16 cellular contexts compared by ENCODE assay signal in the genomic region with DNA sequence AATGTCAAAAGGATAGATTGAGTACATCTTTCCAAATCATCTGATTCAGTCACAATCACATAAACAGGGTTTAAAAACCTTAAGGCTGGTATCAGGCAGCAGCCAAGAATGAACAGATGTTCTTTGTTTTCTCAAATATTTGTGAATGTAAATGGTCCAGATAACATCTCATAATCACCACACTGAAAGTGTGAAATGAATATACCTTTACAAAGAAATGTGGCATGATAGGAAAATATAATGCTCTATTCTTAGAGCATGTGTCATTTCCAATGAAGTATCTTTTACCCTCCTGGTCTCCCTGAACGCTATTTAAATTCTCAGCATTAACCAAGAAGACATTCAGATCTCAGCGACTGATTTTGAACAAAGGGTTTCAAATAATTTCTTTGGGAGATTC. TPM values are rescaled to one million over a fixed set of nuclear protein-coding genes. Genes with fewer than 3 reads are reported as not detected.
"Had no signal": no experiment of that assay in that cellular context is flagged by ENCODE, and none has a peak within 500 bp of the region (broad histone marks: within the 10 kb centered on the region; RNA-seq: fewer than 3 reads in every experiment).

No MANE protein-coding gene starts in this region.

- H3K4me3 ChIP-seq: skin epidermis, stomach, testis, upper lobe of right lung had no signal

- H3K9me3 ChIP-seq: testis, upper lobe of right lung had no signal

- H3K4me1 ChIP-seq: testis, upper lobe of right lung had no signal

- H3K27ac ChIP-seq: skin epidermis, stomach, testis, upper lobe of right lung had no signal

- FAIRE-seq: colon, endometrium had no signal

- DNase-seq: activated CD4-positive, alpha-beta memory T cell treated with anti-CD3 and anti-CD28 coated beads for 36 hours; activated CD4-positive, alpha-beta T cell treated with anti-CD3 and anti-CD28 coated beads for 36 hours; activated naive CD4-positive, alpha-beta T cell treated with anti-CD3 and anti-CD28 coated beads, Interleukin-2, amount 10 ng/mL, durations not matched to agents 7 days and 5 days; islet precursor cell; naive thymus-derived CD4-positive, alpha-beta T cell; stimulated activated CD4-positive, alpha-beta T cell treated with anti-CD3 and anti-CD28 coated beads, Interleukin-4, amount 100 ng/mL, for 4 hours; stimulated activated CD8-positive, alpha-beta memory T cell treated with anti-CD3 and anti-CD28 coated beads, Interleukin-4, amount 100 ng/mL, for 48 hours; stomach; testis; upper lobe of right lung had no signal

- H3K27me3 ChIP-seq: testis had no signal

- H3K36me3 ChIP-seq: stomach, upper lobe of right lung had no signal

- ATAC-seq: activated CD4-positive, alpha-beta T cell treated with anti-CD3 and anti-CD28 coated beads for 36 hours; left lobe of liver; naive thymus-derived CD4-positive, alpha-beta T cell; upper lobe of right lung had no signal

RNA-seq across cellular contexts. Expression of a gene that starts 8.8 kb away (rescaled TPM):
- total RNA-seq: activated CD4-positive, alpha-beta memory T cell treated with anti-CD3 and anti-CD28 coated beads for 36 hours; activated CD4-positive, alpha-beta T cell treated with anti-CD3 and anti-CD28 coated beads for 36 hours; left lobe of liver; lung microvascular endothelial cell; mononuclear cell; naive thymus-derived CD4-positive, alpha-beta T cell had no signal
- polyA plus RNA-seq: naive thymus-derived CD4-positive, alpha-beta T cell had no signal

RNA-seq across cellular contexts. Expression of a gene that starts 49.3 kb away (rescaled TPM):
- total RNA-seq: activated CD4-positive, alpha-beta memory T cell treated with anti-CD3 and anti-CD28 coated beads for 36 hours; activated CD4-positive, alpha-beta T cell treated with anti-CD3 and anti-CD28 coated beads for 36 hours; left lobe of liver; lung microvascular endothelial cell; mononuclear cell; naive thymus-derived CD4-positive, alpha-beta T cell; upper lobe of right lung had no signal
- polyA plus RNA-seq: naive thymus-derived CD4-positive, alpha-beta T cell; stomach had no signal
